ENCODE assay signal across 15 cellular contexts in genomic region chr3:139378587-139378986, GRCh38. TPM values are rescaled to one million over a fixed set of nuclear protein-coding genes. Genes with fewer than 3 reads are reported as not detected.
A peak's percentile ranks its signal among the peaks of the same experiment; 100 is the strongest.
DNase-seq lines count a peak whose midpoint lies in the region; ATAC-seq and TF ChIP-seq lines count a peak whose summit lies in the region.
"Had no signal": no experiment of that assay in that cellular context is flagged by ENCODE, and none has a peak within 500 bp of the region (broad histone marks: within the 10 kb centered on the region; RNA-seq: fewer than 3 reads in every experiment).

No MANE protein-coding gene starts in this region.

- CTCF ChIA-PET in activated CD4-positive, alpha-beta memory T cell treated with anti-CD3 and anti-CD28 coated beads, Interleukin-2, amount 10 ng/mL, durations not matched to agents 7 days and 5 days (lab: Charles Lee): no interaction called here

- no peaks in the 10 kb centered on the region for H3K36me3 Mint-ChIP-seq in glutamatergic neuron (ENCODE audit: unreplicated experiment)
- peaks cover 66% of the 10 kb centered on the region for H3K36me3 Mint-ChIP-seq in activated CD4-positive, alpha-beta memory T cell treated with anti-CD3 and anti-CD28 coated beads, Interleukin-2, amount 10 ng/mL, durations not matched to agents 7 days and 5 days (ENCODE audit: low read depth)

- no peaks in the 10 kb centered on the region for H3K27me3 Mint-ChIP-seq in glutamatergic neuron (ENCODE audit: unreplicated experiment)
- no peaks in the 10 kb centered on the region for H3K27me3 Mint-ChIP-seq in activated CD4-positive, alpha-beta memory T cell treated with anti-CD3 and anti-CD28 coated beads, Interleukin-2, amount 10 ng/mL, durations not matched to agents 7 days and 5 days
- H3K27me3 Mint-ChIP-seq: activated CD4-positive, alpha-beta T cell treated with anti-CD3 and anti-CD28 coated beads, Interleukin-2, amount 10 ng/mL, durations not matched to agents 24 days and 14 days; stimulated activated naive B cell treated with anti-CD40 and anti-IgM and Interleukin-4, amounts not matched to agents 10 μg/mL and 1 μg/mL and 100 μg/mL, for 72 hours had no signal

- peak overlapping the region; percentile 77 for H3K27ac Mint-ChIP-seq in glutamatergic neuron (ENCODE audit: unreplicated experiment)
- H3K27ac Mint-ChIP-seq in activated CD4-positive, alpha-beta memory T cell treated with anti-CD3 and anti-CD28 coated beads, Interleukin-2, amount 10 ng/mL, durations not matched to agents 7 days and 5 days: no peak overlapping the region
- H3K27ac Mint-ChIP-seq: activated CD4-positive, alpha-beta T cell treated with anti-CD3 and anti-CD28 coated beads, Interleukin-2, amount 10 ng/mL, durations not matched to agents 24 days and 14 days; nephron; stimulated activated naive B cell treated with anti-CD40 and anti-IgM and Interleukin-4, amounts not matched to agents 10 μg/mL and 1 μg/mL and 100 μg/mL, for 72 hours had no signal

- DNase-seq in DMS79 (lab: John Stamatoyannopoulos, UW) (peak; percentile 86), NCI-H1092 treated with DMSO at 0.1 percent for 48 hours (lab: John Stamatoyannopoulos, UW) (peak; percentile 94), NCI-H345 treated with DMSO at 0.1 percent for 48 hours (lab: John Stamatoyannopoulos, UW; ENCODE audit: unreplicated experiment) (peak; percentile 85), glutamatergic neuron (no peak)
- no peak for DNase-seq in effector CD4-positive, alpha-beta T cell
- no peak for DNase-seq in activated CD4-positive, alpha-beta memory T cell treated with anti-CD3 and anti-CD28 coated beads, Interleukin-2, amount 10 ng/mL, durations not matched to agents 7 days and 5 days
- DNase-seq: activated CD4-positive, alpha-beta T cell treated with anti-CD3 and anti-CD28 coated beads, Interleukin-2, amount 10 ng/mL, durations not matched to agents 24 days and 14 days; amygdala; C1 segment of cervical spinal cord; colonic mucosa; esophagus squamous epithelium; right lobe of liver; stimulated activated naive B cell treated with anti-CD40 and anti-IgM and Interleukin-4, amounts not matched to agents 10 μg/mL and 1 μg/mL and 100 μg/mL, for 72 hours had no signal

- H3K4me1 Mint-ChIP-seq in glutamatergic neuron (ENCODE audit: low read depth, unreplicated experiment): peaks cover 8% of the 10 kb centered on the region
- H3K4me1 Mint-ChIP-seq in activated CD4-positive, alpha-beta memory T cell treated with anti-CD3 and anti-CD28 coated beads, Interleukin-2, amount 10 ng/mL, durations not matched to agents 7 days and 5 days: peaks cover 19% of the 10 kb centered on the region
- H3K4me1 Mint-ChIP-seq: nephron had no signal

- no peak for ATAC-seq in HG03045 (IDR thresholded peaks at IDR 0.05; ENCODE audit: unreplicated experiment)
- ATAC-seq: stimulated activated naive B cell treated with anti-CD40 and anti-IgM and Interleukin-4, amounts not matched to agents 10 μg/mL and 1 μg/mL and 100 μg/mL, for 72 hours had no signal

- POLR2A ChIA-PET in activated CD4-positive, alpha-beta memory T cell treated with anti-CD3 and anti-CD28 coated beads, Interleukin-2, amount 10 ng/mL, durations not matched to agents 7 days and 5 days (lab: Charles Lee): no interaction called here

- H3K4me3 Mint-ChIP-seq in glutamatergic neuron (ENCODE audit: unreplicated experiment): no peak overlapping the region
- H3K4me3 Mint-ChIP-seq in activated CD4-positive, alpha-beta memory T cell treated with anti-CD3 and anti-CD28 coated beads, Interleukin-2, amount 10 ng/mL, durations not matched to agents 7 days and 5 days: no peak overlapping the region
- H3K4me3 Mint-ChIP-seq: activated CD4-positive, alpha-beta T cell treated with anti-CD3 and anti-CD28 coated beads, Interleukin-2, amount 10 ng/mL, durations not matched to agents 24 days and 14 days; nephron; stimulated activated naive B cell treated with anti-CD40 and anti-IgM and Interleukin-4, amounts not matched to agents 10 μg/mL and 1 μg/mL and 100 μg/mL, for 72 hours had no signal

- no peak for TF ChIP-seq CTCF in glutamatergic neuron (IDR thresholded peaks at IDR 0.05; ENCODE audit: partially characterized antibody, unreplicated experiment)

- H3K9me3 Mint-ChIP-seq in glutamatergic neuron (ENCODE audit: unreplicated experiment): no peaks in the 10 kb centered on the region
- no peaks in the 10 kb centered on the region for H3K9me3 Mint-ChIP-seq in activated CD4-positive, alpha-beta memory T cell treated with anti-CD3 and anti-CD28 coated beads, Interleukin-2, amount 10 ng/mL, durations not matched to agents 7 days and 5 days
- H3K9me3 Mint-ChIP-seq: activated CD4-positive, alpha-beta T cell treated with anti-CD3 and anti-CD28 coated beads, Interleukin-2, amount 10 ng/mL, durations not matched to agents 24 days and 14 days; nephron; stimulated activated naive B cell treated with anti-CD40 and anti-IgM and Interleukin-4, amounts not matched to agents 10 μg/mL and 1 μg/mL and 100 μg/mL, for 72 hours had no signal

RNA-seq across cellular contexts. Expression of gene COPB2, which starts 10.9 kb away (rescaled TPM):
- 127 TPM for total RNA-seq in glutamatergic neuron (ENCODE audit: unreplicated experiment)
- 100 to 1,000 TPM; 106 to 109 TPM for total RNA-seq in activated CD4-positive, alpha-beta memory T cell treated with anti-CD3 and anti-CD28 coated beads, Interleukin-2, amount 10 ng/mL, durations not matched to agents 7 days and 5 days

RNA-seq across cellular contexts. Expression of gene MRPS22, which starts 34.8 kb away (rescaled TPM):
- 28.7 TPM for total RNA-seq in glutamatergic neuron (ENCODE audit: unreplicated experiment)
- total RNA-seq in activated CD4-positive, alpha-beta memory T cell treated with anti-CD3 and anti-CD28 coated beads, Interleukin-2, amount 10 ng/mL, durations not matched to agents 7 days and 5 days: 10 to 100 TPM; 31.9 to 37.2 TPM

Comparison
In these comparisons a context has a peak if more than half of its experiments do, and no peak if none do; other contexts are left out.
1. DNase-seq: peak in DMS79 (single experiment), NCI-H1092 treated with DMSO at 0.1 percent for 48 hours (single experiment) and NCI-H345 treated with DMSO at 0.1 percent for 48 hours (single experiment); none in glutamatergic neuron (single experiment), effector CD4-positive, alpha-beta T cell (single experiment) and activated CD4-positive, alpha-beta memory T cell treated with anti-CD3 and anti-CD28 coated beads, Interleukin-2, amount 10 ng/mL, durations not matched to agents 7 days and 5 days (single experiment).